In genomic region chr3:64654013-64654412, GRCh38 we compare ENCODE assay signal across 32 cellular contexts. TPM values are rescaled to one million over a fixed set of nuclear protein-coding genes. Genes with fewer than 3 reads are reported as not detected.
"Had no signal": no experiment of that assay in that cellular context is flagged by ENCODE, and none has a peak within 500 bp of the region (broad histone marks: within the 10 kb centered on the region; RNA-seq: fewer than 3 reads in every experiment).

No MANE protein-coding gene starts in this region.

- H3K27me3 Mint-ChIP-seq: activated CD4-positive, alpha-beta memory T cell treated with anti-CD3 and anti-CD28 coated beads, Interleukin-2, amount 10 ng/mL, durations not matched to agents 7 days and 5 days; activated CD4-positive, alpha-beta T cell treated with anti-CD3 and anti-CD28 coated beads, Interleukin-2, amount 10 ng/mL, durations not matched to agents 7 days and 5 days; activated naive CD4-positive, alpha-beta T cell treated with anti-CD3 and anti-CD28 coated beads, Interleukin-2, amount 10 ng/mL, durations not matched to agents 7 days and 5 days; activated naive CD8-positive, alpha-beta T cell treated with anti-CD3 and anti-CD28 coated beads, Interleukin-2, amount 10 ng/mL, durations not matched to agents 7 days and 5 days; activated T-cell treated with anti-CD3 and anti-CD28 coated beads, Interleukin-2, amount 50 U/mL, for 24 hours; central memory CD8-positive, alpha-beta T cell; dendritic cell treated with granulocyte-macrophage colony-stimulating factor and Interleukin-4, amounts not matched to agents 40 ng/mL and 50 ng/mL, for 4 days had no signal

- H3K27ac Mint-ChIP-seq: activated CD4-positive, alpha-beta memory T cell treated with anti-CD3 and anti-CD28 coated beads, Interleukin-2, amount 10 ng/mL, durations not matched to agents 7 days and 5 days; activated CD4-positive, alpha-beta T cell treated with anti-CD3 and anti-CD28 coated beads, Interleukin-2, amount 10 ng/mL, durations not matched to agents 7 days and 5 days; activated naive CD4-positive, alpha-beta T cell treated with anti-CD3 and anti-CD28 coated beads, Interleukin-2, amount 10 ng/mL, durations not matched to agents 7 days and 5 days; activated naive CD4-positive, alpha-beta T cell treated with anti-CD3 and anti-CD28 coated beads, Interleukin-2, amount 50 U/mL, for 72 hours; activated naive CD8-positive, alpha-beta T cell treated with anti-CD3 and anti-CD28 coated beads, Interleukin-2, amount 10 ng/mL, durations not matched to agents 7 days and 5 days; activated T-cell treated with anti-CD3 and anti-CD28 coated beads, Interleukin-2, amount 50 U/mL, for 24 hours; activated T-cell treated with anti-CD3 and anti-CD28 coated beads, Interleukin-2, amount 50 U/mL, for 72 hours; dendritic cell treated with granulocyte-macrophage colony-stimulating factor and Interleukin-4, amounts not matched to agents 40 ng/mL and 50 ng/mL, for 4 days; WTC11 had no signal

- H3K9me3 Mint-ChIP-seq: activated CD4-positive, alpha-beta memory T cell treated with anti-CD3 and anti-CD28 coated beads, Interleukin-2, amount 10 ng/mL, durations not matched to agents 7 days and 5 days; activated CD4-positive, alpha-beta T cell treated with anti-CD3 and anti-CD28 coated beads, Interleukin-2, amount 10 ng/mL, durations not matched to agents 7 days and 5 days; activated naive CD4-positive, alpha-beta T cell treated with anti-CD3 and anti-CD28 coated beads, Interleukin-2, amount 10 ng/mL, durations not matched to agents 7 days and 5 days; activated naive CD4-positive, alpha-beta T cell treated with anti-CD3 and anti-CD28 coated beads, Interleukin-2, amount 50 U/mL, for 72 hours; activated naive CD8-positive, alpha-beta T cell treated with anti-CD3 and anti-CD28 coated beads, Interleukin-2, amount 10 ng/mL, durations not matched to agents 7 days and 5 days; activated T-cell treated with anti-CD3 and anti-CD28 coated beads, Interleukin-2, amount 50 U/mL, for 24 hours; activated T-cell treated with anti-CD3 and anti-CD28 coated beads, Interleukin-2, amount 50 U/mL, for 72 hours; dendritic cell treated with granulocyte-macrophage colony-stimulating factor and Interleukin-4, amounts not matched to agents 40 ng/mL and 50 ng/mL, for 4 days; WTC11 had no signal

- H3K9me3 ChIP-seq: esophagus muscularis mucosa, gastrocnemius medialis had no signal

- H3K36me3 Mint-ChIP-seq: activated naive CD4-positive, alpha-beta T cell treated with anti-CD3 and anti-CD28 coated beads, Interleukin-2, amount 10 ng/mL, durations not matched to agents 7 days and 5 days; activated naive CD4-positive, alpha-beta T cell treated with anti-CD3 and anti-CD28 coated beads, Interleukin-2, amount 50 U/mL, for 72 hours; activated naive CD8-positive, alpha-beta T cell treated with anti-CD3 and anti-CD28 coated beads, Interleukin-2, amount 10 ng/mL, durations not matched to agents 7 days and 5 days; WTC11 had no signal

- H3K36me3 ChIP-seq: brain microvascular endothelial cell had no signal

- H3K27ac ChIP-seq: brain microvascular endothelial cell, coronary artery, dorsolateral prefrontal cortex, esophagus muscularis mucosa, foreskin keratinocyte, gastrocnemius medialis, VCaP had no signal

- H3K4me3 Mint-ChIP-seq: activated CD4-positive, alpha-beta memory T cell treated with anti-CD3 and anti-CD28 coated beads, Interleukin-2, amount 10 ng/mL, durations not matched to agents 7 days and 5 days; activated CD4-positive, alpha-beta T cell treated with anti-CD3 and anti-CD28 coated beads, Interleukin-2, amount 10 ng/mL, durations not matched to agents 7 days and 5 days; activated naive CD4-positive, alpha-beta T cell treated with anti-CD3 and anti-CD28 coated beads, Interleukin-2, amount 10 ng/mL, durations not matched to agents 7 days and 5 days; activated naive CD8-positive, alpha-beta T cell treated with anti-CD3 and anti-CD28 coated beads, Interleukin-2, amount 10 ng/mL, durations not matched to agents 7 days and 5 days; activated T-cell treated with anti-CD3 and anti-CD28 coated beads, Interleukin-2, amount 50 U/mL, for 24 hours; activated T-cell treated with anti-CD3 and anti-CD28 coated beads, Interleukin-2, amount 50 U/mL, for 72 hours; central memory CD8-positive, alpha-beta T cell; dendritic cell treated with granulocyte-macrophage colony-stimulating factor and Interleukin-4, amounts not matched to agents 40 ng/mL and 50 ng/mL, for 4 days; WTC11 had no signal

- H3K4me3 ChIP-seq: coronary artery, dorsolateral prefrontal cortex, esophagus muscularis mucosa, gastrocnemius medialis had no signal

- FAIRE-seq: astrocyte, bronchial epithelial cell had no signal

- H3K4me1 Mint-ChIP-seq: activated CD4-positive, alpha-beta memory T cell treated with anti-CD3 and anti-CD28 coated beads, Interleukin-2, amount 10 ng/mL, durations not matched to agents 7 days and 5 days; activated CD4-positive, alpha-beta T cell treated with anti-CD3 and anti-CD28 coated beads, Interleukin-2, amount 10 ng/mL, durations not matched to agents 7 days and 5 days; activated naive CD4-positive, alpha-beta T cell treated with anti-CD3 and anti-CD28 coated beads, Interleukin-2, amount 10 ng/mL, durations not matched to agents 7 days and 5 days; activated naive CD8-positive, alpha-beta T cell treated with anti-CD3 and anti-CD28 coated beads, Interleukin-2, amount 10 ng/mL, durations not matched to agents 7 days and 5 days; central memory CD8-positive, alpha-beta T cell had no signal

- DNase-seq: activated CD4-positive, alpha-beta memory T cell treated with anti-CD3 and anti-CD28 coated beads, Interleukin-2, amount 10 ng/mL, durations not matched to agents 7 days and 5 days; activated CD4-positive, alpha-beta T cell treated with anti-CD3 and anti-CD28 coated beads for 1 hour; activated CD4-positive, alpha-beta T cell treated with anti-CD3 and anti-CD28 coated beads for 4 hours; activated CD4-positive, alpha-beta T cell treated with anti-CD3 and anti-CD28 coated beads, Interleukin-2, amount 10 ng/mL, durations not matched to agents 7 days and 5 days; activated CD4-positive, alpha-beta T cell treated with anti-CD3 and anti-CD28 coated beads, Interleukin-2, amount 50 U/mL, for 4 hours; activated CD8-positive, alpha-beta memory T cell treated with anti-CD3 and anti-CD28 coated beads, Interleukin-2, amount 50 U/mL, for 48 hours; activated gamma-delta T cell; activated naive CD4-positive, alpha-beta T cell; activated naive CD4-positive, alpha-beta T cell treated with anti-CD3 and anti-CD28 coated beads, Interleukin-2, amount 10 ng/mL, durations not matched to agents 7 days and 5 days; activated naive CD8-positive, alpha-beta T cell treated with anti-CD3 and anti-CD28 coated beads, Interleukin-2, amount 10 ng/mL, durations not matched to agents 7 days and 5 days; activated T-cell treated with anti-CD3 and anti-CD28 coated beads for 4 hours; activated T-cell treated with anti-CD3 and anti-CD28 coated beads, Interleukin-2, amount 50 U/mL, for 24 hours; activated T-cell treated with anti-CD3 and anti-CD28 coated beads, Interleukin-2, amount 50 U/mL, for 72 hours; anterior cingulate cortex; brain microvascular endothelial cell; dorsolateral prefrontal cortex; effector memory CD4-positive, alpha-beta T cell; erythroblast; foreskin keratinocyte; gastrocnemius medialis; glutamatergic neuron; T-helper 2 cell had no signal

- H3K27me3 ChIP-seq: brain microvascular endothelial cell, dorsolateral prefrontal cortex, esophagus muscularis mucosa, foreskin keratinocyte, gastrocnemius medialis had no signal

- H3K4me1 ChIP-seq: foreskin keratinocyte, gastrocnemius medialis had no signal

RNA-seq across cellular contexts. Expression of gene ADAMTS9, which starts 33.8 kb away (rescaled TPM):
- total RNA-seq: activated CD4-positive, alpha-beta memory T cell treated with anti-CD3 and anti-CD28 coated beads, Interleukin-2, amount 10 ng/mL, durations not matched to agents 7 days and 5 days; activated CD4-positive, alpha-beta T cell treated with anti-CD3 and anti-CD28 coated beads, Interleukin-2, amount 10 ng/mL, durations not matched to agents 7 days and 5 days; activated naive CD4-positive, alpha-beta T cell treated with anti-CD3 and anti-CD28 coated beads, Interleukin-2, amount 50 U/mL, for 72 hours; activated naive CD8-positive, alpha-beta T cell treated with anti-CD3 and anti-CD28 coated beads, Interleukin-2, amount 10 ng/mL, durations not matched to agents 7 days and 5 days; activated T-cell treated with anti-CD3 and anti-CD28 coated beads, Interleukin-2, amount 50 U/mL, for 72 hours; T-helper 1 cell treated with Interleukin-12 subunit alpha and Interleukin-12 subunit beta and Interleukin-4 antibody, amounts not matched to agents 30 ng/mL and 1 ng/mL, for 36 hours had no signal
